22 cellular contexts compared by ENCODE assay signal in the genomic region with DNA sequence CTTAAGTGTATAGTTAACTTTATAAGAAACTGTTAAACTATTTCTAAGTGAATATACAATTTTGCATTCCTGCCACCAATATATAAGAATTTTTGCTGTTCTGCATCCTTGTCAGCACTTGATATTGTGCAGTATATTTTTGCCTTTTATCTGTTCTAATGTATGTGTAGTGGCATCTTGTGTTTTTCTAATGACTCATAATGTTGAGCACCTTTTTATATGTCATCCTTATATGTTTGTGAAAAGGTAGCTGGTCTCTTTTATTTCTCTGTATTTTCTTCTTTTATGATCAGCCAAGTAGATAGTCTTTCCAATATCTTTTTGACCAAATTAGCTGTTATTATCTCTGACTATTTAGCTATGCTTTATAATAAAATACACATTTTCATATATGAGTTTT. TPM values are rescaled to one million over a fixed set of nuclear protein-coding genes. Genes with fewer than 3 reads are reported as not detected.
DNase-seq lines count a peak whose midpoint lies in the region; ATAC-seq, FAIRE-seq and TF ChIP-seq lines count a peak whose summit lies in the region.
"Had no signal": no experiment of that assay in that cellular context is flagged by ENCODE, and none has a peak within 500 bp of the region (broad histone marks: within the 10 kb centered on the region; RNA-seq: fewer than 3 reads in every experiment).

No MANE protein-coding gene starts in this region.

- ATAC-seq in A549 (no peak), HG02884 (IDR thresholded peaks at IDR 0.05; ENCODE audit: unreplicated experiment) (no peak), GM19395 (IDR thresholded peaks at IDR 0.05; ENCODE audit: unreplicated experiment) (no peak)

- TF ChIP-seq RAD21 in A549 (conservative IDR thresholded peaks at IDR 0.05 in 1 of 2, IDR thresholded peaks at IDR 0.05 in 1 of 2): no peak

- no peak for TF ChIP-seq POLR2A in A549 (IDR thresholded peaks at IDR 0.05; ENCODE audit: low read length)

- no peaks in the 10 kb centered on the region for H3K4me1 ChIP-seq in A549
- H3K4me1 ChIP-seq in HEK293 (ENCODE audit: control insufficient read depth, insufficient read depth, low read length): peaks cover 10% of the 10 kb centered on the region
- H3K4me1 ChIP-seq: BE2C; BLaER1 treated with 17β-estradiol and CSF1 and Interleukin-3, amounts not matched to agents 10 nM and 100 nM had no signal

- POLR2A ChIA-PET in A549 (lab: Yijun Ruan, JAX) (no interaction called here), HEK293 (lab: Yijun Ruan, JAX) (interaction anchor here (0.8 kb wide), 1 partner anchor 55 kb away, joined by 3 read pairs; a partner anchor contains a TSS)

- H3K27me3 ChIP-seq in bronchial epithelial cell (ENCODE audit: control insufficient read depth, insufficient read depth, low read length): no peaks in the 10 kb centered on the region
- H3K27me3 ChIP-seq: BE2C; BLaER1 treated with 17β-estradiol and CSF1 and Interleukin-3, amounts not matched to agents 10 nM and 100 nM had no signal

- no peak for TF ChIP-seq EP300 in A549 (IDR thresholded peaks at IDR 0.05)

- DNase-seq in A549 (ENCODE audit: low read depth in 1 of 2, low spot score in 1 of 2) (no peak), bronchial epithelial cell (ENCODE audit: low read depth) (peak; percentile 12), germinal center (ENCODE audit: low spot score) (no peak)
- DNase-seq: ACHN; AML-193; BE2C; CD4-positive, alpha-beta T cell; CD8-positive, alpha-beta memory T cell; DMS 273 treated with DMSO at 0.1 percent for 48 hours; DND-41; GM23248; H7; HCEC 1CT had no signal

- FAIRE-seq in A549 (lab: Jason Lieb, UNC): peak; percentile 46
- FAIRE-seq in bronchial epithelial cell (lab: Jason Lieb, UNC): no peak
- FAIRE-seq: A204.1, G401.6, GM12892, H1 had no signal

- H3K4me2 ChIP-seq in A549: no peak overlapping the region
- H3K4me2 ChIP-seq: BLaER1 treated with 17β-estradiol and CSF1 and Interleukin-3, amounts not matched to agents 10 nM and 100 nM had no signal

- no peak overlapping the region for H3K27ac ChIP-seq in A549
- no peak overlapping the region for H3K27ac ChIP-seq in HEK293 (ENCODE audit: extremely low read depth, low read depth, low read length)
- H3K27ac ChIP-seq: 22Rv1; BLaER1 treated with 17β-estradiol and CSF1 and Interleukin-3, amounts not matched to agents 10 nM and 100 nM; GM23248 had no signal

- CTCF ChIA-PET in A549 (lab: Yijun Ruan, JAX) (no interaction called here), HEK293 (lab: Yijun Ruan, JAX) (interaction anchor here (1.0 to 1.8 kb wide), 4 partner anchors 50 to 157 kb away, joined by 3 to 5 read pairs (median 4); no protein-coding TSS in a partner anchor)

- TF ChIP-seq CTCF in A549 (IDR thresholded peaks at IDR 0.05) (no peak), HEK293 (tag by site-specific recombination; IDR thresholded peaks at IDR 0.05) (no peak), bronchial epithelial cell (IDR thresholded peaks at IDR 0.05; ENCODE audit: insufficient read depth, low read length, severe bottlenecking) (no peak)

- 0 out of 3 replicates have a peak, but pooled peaks cover 4% of the 10 kb centered on the region for H3K9me3 ChIP-seq in A549
- H3K9me3 ChIP-seq in HEK293 (ENCODE audit: control insufficient read depth, insufficient read depth, low read depth, low read length): no peaks in the 10 kb centered on the region
- H3K9me3 ChIP-seq: BE2C had no signal

- H3K4me3 ChIP-seq in A549 (no peak overlapping the region), HEK293 (ENCODE audit: low read depth, low read length) (no peak overlapping the region), bronchial epithelial cell (ENCODE audit: low read depth, low read length) (no peak overlapping the region)
- H3K4me3 ChIP-seq: BLaER1 treated with 17β-estradiol and CSF1 and Interleukin-3, amounts not matched to agents 10 nM and 100 nM; GM23248 had no signal

- peaks cover 0 to 6% of the 10 kb centered on the region in 2 experiments; a peak in 2 of 3 replicates for H3K36me3 ChIP-seq in HEK293 (ENCODE audit: control insufficient read depth in 2 of 2, insufficient read depth in 1 of 2, low read length in 2 of 2)
- no peaks in the 10 kb centered on the region for H3K36me3 ChIP-seq in bronchial epithelial cell (ENCODE audit: control insufficient read depth, insufficient read depth, low read length)
- H3K36me3 ChIP-seq: BE2C had no signal

TF ChIP-seq in A549, 52 proteins besides CTCF, POLR2A, EP300 and RAD21:
- TF ChIP-seq NFE2L2 (conservative IDR thresholded peaks at IDR 0.05; ENCODE audit: low read length) (no peak), PHF8 (IDR thresholded peaks at IDR 0.05; ENCODE audit: borderline replicate concordance, low read depth) (no peak), RARB (CRISPR knock-in tag; IDR thresholded peaks at IDR 0.05) (no peak), FOSL2 (IDR thresholded peaks at IDR 0.05) (no peak), FOSL2 (CRISPR knock-in tag; IDR thresholded peaks at IDR 0.05) (0 out of 2 replicates have a peak, but pooled peaks have one; percentile 18), HDAC2 (IDR thresholded peaks at IDR 0.05) (no peak)
- TF ChIP-seq, protein P1, sequence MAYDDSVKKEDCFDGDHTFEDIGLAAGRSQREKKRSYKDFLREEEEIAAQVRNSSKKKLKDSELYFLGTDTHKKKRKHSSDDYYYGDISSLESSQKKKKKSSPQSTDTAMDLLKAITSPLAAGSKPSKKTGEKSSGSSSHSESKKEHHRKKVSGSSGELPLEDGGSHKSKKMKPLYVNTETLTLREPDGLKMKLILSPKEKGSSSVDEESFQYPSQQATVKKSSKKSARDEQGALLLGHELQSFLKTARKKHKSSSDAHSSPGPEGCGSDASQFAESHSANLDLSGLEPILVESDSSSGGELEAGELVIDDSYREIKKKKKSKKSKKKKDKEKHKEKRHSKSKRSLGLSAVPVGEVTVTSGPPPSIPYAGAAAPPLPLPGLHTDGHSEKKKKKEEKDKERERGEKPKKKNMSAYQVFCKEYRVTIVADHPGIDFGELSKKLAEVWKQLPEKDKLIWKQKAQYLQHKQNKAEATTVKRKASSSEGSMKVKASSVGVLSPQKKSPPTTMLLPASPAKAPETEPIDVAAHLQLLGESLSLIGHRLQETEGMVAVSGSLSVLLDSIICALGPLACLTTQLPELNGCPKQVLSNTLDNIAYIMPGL (CRISPR knock-in tag; IDR thresholded peaks at IDR 0.05; ENCODE audit: borderline replicate concordance): no peak
TF ChIP-seq in A549: peak in this region for 1.

TF ChIP-seq in HEK293, 187 proteins besides CTCF, POLR2A, EP300 and RAD21:
- TF ChIP-seq ZNF571 (tag by site-specific recombination; IDR thresholded peaks at IDR 0.05) (no peak), KLF8 (tag by site-specific recombination; IDR thresholded peaks at IDR 0.05) (peak; percentile 55; the same call in 1 of the 2 replicates), TRIM28 (IDR thresholded peaks at IDR 0.05; ENCODE audit: borderline replicate concordance, low read length) (no peak), ZSCAN30 (tag by site-specific recombination; IDR thresholded peaks at IDR 0.05) (no peak), ZNF624 (tag by site-specific recombination; IDR thresholded peaks at IDR 0.05) (no peak), GLI4 (tag by site-specific recombination; IDR thresholded peaks at IDR 0.05) (no peak), ZNF623 (tag by site-specific recombination; IDR thresholded peaks at IDR 0.05) (no peak), ZNF19 (tag by site-specific recombination; IDR thresholded peaks at IDR 0.05; ENCODE audit: low read depth) (no peak), ZNF350 (tag by site-specific recombination; IDR thresholded peaks at IDR 0.05) (peak; percentile 59; the same call in 1 of the 2 replicates), SP3 (tag by site-specific recombination; IDR thresholded peaks at IDR 0.05) (no peak), FEZF1 (tag by site-specific recombination; IDR thresholded peaks at IDR 0.05) (peak; percentile 56), ZNF837 (tag by site-specific recombination; IDR thresholded peaks at IDR 0.05) (no peak), ZNF548 (tag by site-specific recombination; IDR thresholded peaks at IDR 0.05) (no peak)
- TF ChIP-seq, protein P2, sequence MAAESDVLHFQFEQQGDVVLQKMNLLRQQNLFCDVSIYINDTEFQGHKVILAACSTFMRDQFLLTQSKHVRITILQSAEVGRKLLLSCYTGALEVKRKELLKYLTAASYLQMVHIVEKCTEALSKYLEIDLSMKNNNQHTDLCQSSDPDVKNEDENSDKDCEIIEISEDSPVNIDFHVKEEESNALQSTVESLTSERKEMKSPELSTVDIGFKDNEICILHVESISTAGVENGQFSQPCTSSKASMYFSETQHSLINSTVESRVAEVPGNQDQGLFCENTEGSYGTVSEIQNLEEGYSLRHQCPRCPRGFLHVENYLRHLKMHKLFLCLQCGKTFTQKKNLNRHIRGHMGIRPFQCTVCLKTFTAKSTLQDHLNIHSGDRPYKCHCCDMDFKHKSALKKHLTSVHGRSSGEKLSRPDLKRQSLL (tag by site-specific recombination; IDR thresholded peaks at IDR 0.05): no peak
- TF ChIP-seq, protein P3, sequence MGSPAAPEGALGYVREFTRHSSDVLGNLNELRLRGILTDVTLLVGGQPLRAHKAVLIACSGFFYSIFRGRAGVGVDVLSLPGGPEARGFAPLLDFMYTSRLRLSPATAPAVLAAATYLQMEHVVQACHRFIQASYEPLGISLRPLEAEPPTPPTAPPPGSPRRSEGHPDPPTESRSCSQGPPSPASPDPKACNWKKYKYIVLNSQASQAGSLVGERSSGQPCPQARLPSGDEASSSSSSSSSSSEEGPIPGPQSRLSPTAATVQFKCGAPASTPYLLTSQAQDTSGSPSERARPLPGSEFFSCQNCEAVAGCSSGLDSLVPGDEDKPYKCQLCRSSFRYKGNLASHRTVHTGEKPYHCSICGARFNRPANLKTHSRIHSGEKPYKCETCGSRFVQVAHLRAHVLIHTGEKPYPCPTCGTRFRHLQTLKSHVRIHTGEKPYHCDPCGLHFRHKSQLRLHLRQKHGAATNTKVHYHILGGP (tag by site-specific recombination; IDR thresholded peaks at IDR 0.05): 0 out of 2 replicates have a peak, but pooled peaks have one; percentile 13

RNA-seq across cellular contexts. Expression of a gene that starts 55.2 kb away (rescaled TPM):
- 41.8 TPM in 2 replicates for polyA plus RNA-seq in A549 (2011; rRNA removed)
- polyA plus RNA-seq in A549 (2012; cell fraction: cytosol; rRNA removed): 13.2 and 14.5 TPM in 2 replicates
- 6.1 and 10.1 TPM in 2 replicates for polyA plus RNA-seq in A549 (2012; cell fraction: nucleus; rRNA removed)
- 19.0 to 21.5 TPM (median 19.6 TPM) in 3 replicates for polyA plus RNA-seq in A549 (2017; fragmentation: RNase III; extraction: RNeasy Plus Mini Kit Qiagen cat#74134 plus additional on column Dnase treatment)
- polyA minus RNA-seq in A549 (2011; rRNA and poly(A)+ RNA removed): 21.5 and 22.8 TPM in 2 replicates
- total RNA-seq in bronchial epithelial cell: 43.0 and 46.3 TPM in 2 replicates
